24 cellular contexts compared by ENCODE assay signal in the genomic region with DNA sequence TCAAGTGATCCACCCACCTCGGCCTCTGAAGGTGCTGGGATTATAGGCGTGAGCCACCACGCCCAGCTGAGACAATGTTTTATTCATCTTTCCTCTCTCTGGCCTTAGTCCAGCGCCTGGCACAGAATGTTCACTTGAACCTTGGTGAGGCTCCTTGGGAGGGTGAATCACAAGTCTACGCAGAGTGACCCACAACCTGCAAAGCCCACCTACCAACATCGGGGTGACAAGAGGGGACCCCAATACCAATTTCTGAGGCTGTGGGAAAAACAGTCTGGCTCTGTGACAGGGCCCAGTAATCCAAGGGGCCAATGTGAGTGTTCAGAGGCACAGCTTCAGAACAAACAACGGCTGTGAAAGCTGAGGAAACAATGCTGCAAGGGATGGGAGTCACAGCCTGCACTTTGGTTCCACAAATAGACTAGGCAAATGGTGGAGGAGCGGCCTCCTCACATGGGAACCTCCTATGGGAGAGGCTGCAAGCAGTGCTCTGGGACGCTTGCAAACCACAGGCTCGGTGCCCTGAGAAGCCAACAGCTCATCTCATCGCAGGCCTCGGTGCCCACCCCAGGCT. TPM values are rescaled to one million over a fixed set of nuclear protein-coding genes. Genes with fewer than 3 reads are reported as not detected.
"Had no signal": no experiment of that assay in that cellular context is flagged by ENCODE, and none has a peak within 500 bp of the region (broad histone marks: within the 10 kb centered on the region; RNA-seq: fewer than 3 reads in every experiment).

No MANE protein-coding gene starts in this region.

- H3K9me3 Mint-ChIP-seq: activated B cell treated with CpG ODN at 0.5 μM for 24 hours; activated naive CD8-positive, alpha-beta T cell treated with anti-CD3 and anti-CD28 coated beads, Interleukin-2, amount 50 U/mL, for 24 hours; dendritic cell treated with granulocyte-macrophage colony-stimulating factor and Interleukin-4, amounts not matched to agents 40 ng/mL and 50 ng/mL, for 4 days; immature natural killer cell; neural crest cell had no signal

- H3K27ac Mint-ChIP-seq: activated B cell treated with CpG ODN at 0.5 μM for 24 hours; activated naive CD4-positive, alpha-beta T cell treated with anti-CD3 and anti-CD28 coated beads, Interleukin-2, amount 10 ng/mL, durations not matched to agents 7 days and 5 days; activated naive CD8-positive, alpha-beta T cell treated with anti-CD3 and anti-CD28 coated beads, Interleukin-2, amount 50 U/mL, for 24 hours; dendritic cell treated with granulocyte-macrophage colony-stimulating factor and Interleukin-4, amounts not matched to agents 40 ng/mL and 50 ng/mL, for 4 days; immature natural killer cell; memory B cell; naive B cell; stimulated activated naive B cell treated with anti-CD40 and anti-IgM and Interleukin-4, amounts not matched to agents 10 μg/mL and 1 μg/mL and 100 μg/mL, for 72 hours; T-helper 1 cell treated with Interleukin-12 subunit alpha and Interleukin-12 subunit beta and Interleukin-4 antibody, amounts not matched to agents 30 μg/mL and 1 μg/mL, for 36 hours had no signal

- H3K36me3 Mint-ChIP-seq: activated naive CD4-positive, alpha-beta T cell treated with anti-CD3 and anti-CD28 coated beads, Interleukin-2, amount 10 ng/mL, durations not matched to agents 7 days and 5 days; stimulated activated naive B cell treated with anti-CD40 and anti-IgM and Interleukin-4, amounts not matched to agents 10 μg/mL and 1 μg/mL and 100 μg/mL, for 72 hours had no signal

- H3K4me3 ChIP-seq: sigmoid colon, transverse colon had no signal

- DNase-seq: activated B cell treated with CpG ODN at 0.5 μM for 24 hours; activated CD4-positive, alpha-beta T cell treated with anti-CD3 and anti-CD28 coated beads for 4 hours; activated CD4-positive, alpha-beta T cell treated with anti-CD3 and anti-CD28 coated beads, Interleukin-2, amount 50 U/mL, for 48 hours; activated CD8-positive, alpha-beta memory T cell treated with anti-CD3 and anti-CD28 coated beads, Interleukin-2, amount 50 U/mL, for 48 hours; activated naive CD4-positive, alpha-beta T cell treated with anti-CD3 and anti-CD28 coated beads, Interleukin-2, amount 10 ng/mL, durations not matched to agents 7 days and 5 days; activated naive CD8-positive, alpha-beta T cell treated with anti-CD3 and anti-CD28 coated beads, Interleukin-2, amount 50 U/mL, for 24 hours; activated T-cell treated with anti-CD3 and anti-CD28 coated beads, Interleukin-2, amount 50 U/mL, for 48 hours; caudate nucleus; effector CD4-positive, alpha-beta T cell; foreskin melanocyte; immature natural killer cell; kidney glomerular epithelial cell; naive B cell; retina; sigmoid colon; stimulated activated CD4-positive, alpha-beta T cell treated with anti-CD3 and anti-CD28 coated beads, Interleukin-2, amount 100 ng/mL, for 48 hours; stimulated activated CD8-positive, alpha-beta memory T cell treated with anti-CD3 and anti-CD28 coated beads, Interleukin-4, amount 100 ng/mL, for 48 hours; stimulated activated naive B cell treated with anti-CD40 and anti-IgM and Interleukin-4, amounts not matched to agents 10 μg/mL and 1 μg/mL and 100 μg/mL, for 72 hours; T1000; transverse colon had no signal

- H3K27me3 Mint-ChIP-seq: dendritic cell treated with granulocyte-macrophage colony-stimulating factor and Interleukin-4, amounts not matched to agents 40 ng/mL and 50 ng/mL, for 4 days had no signal

- H3K27me3 ChIP-seq: sigmoid colon, transverse colon had no signal

- H3K9me3 ChIP-seq: sigmoid colon, transverse colon had no signal

- H3K4me1 Mint-ChIP-seq: neural crest cell had no signal

- H3K27ac ChIP-seq: sigmoid colon, transverse colon had no signal

- H3K4me3 Mint-ChIP-seq: activated B cell treated with CpG ODN at 0.5 μM for 24 hours; activated naive CD4-positive, alpha-beta T cell treated with anti-CD3 and anti-CD28 coated beads, Interleukin-2, amount 10 ng/mL, durations not matched to agents 7 days and 5 days; activated naive CD8-positive, alpha-beta T cell treated with anti-CD3 and anti-CD28 coated beads, Interleukin-2, amount 50 U/mL, for 24 hours; dendritic cell treated with granulocyte-macrophage colony-stimulating factor and Interleukin-4, amounts not matched to agents 40 ng/mL and 50 ng/mL, for 4 days; immature natural killer cell; memory B cell; neural crest cell; stimulated activated naive B cell treated with anti-CD40 and anti-IgM and Interleukin-4, amounts not matched to agents 10 μg/mL and 1 μg/mL and 100 μg/mL, for 72 hours; T-helper 1 cell treated with Interleukin-12 subunit alpha and Interleukin-12 subunit beta and Interleukin-4 antibody, amounts not matched to agents 30 μg/mL and 1 μg/mL, for 36 hours had no signal

- H3K36me3 ChIP-seq: sigmoid colon, transverse colon had no signal

- ATAC-seq: activated naive CD8-positive, alpha-beta T cell treated with anti-CD3 and anti-CD28 coated beads, Interleukin-2, amount 50 U/mL, for 24 hours; stimulated activated naive B cell treated with anti-CD40 and anti-IgM and Interleukin-4, amounts not matched to agents 10 μg/mL and 1 μg/mL and 100 μg/mL, for 72 hours had no signal

RNA-seq across cellular contexts. Expression of gene GPNMB, which starts 47.0 kb away (rescaled TPM):
- total RNA-seq: neural crest cell had no signal
- polyA plus RNA-seq: immature natural killer cell had no signal
